21 cellular contexts compared by ENCODE assay signal in genomic region chr1:236269439-236269838, GRCh38.
"Had no signal": no experiment of that assay in that cellular context is flagged by ENCODE, and none has a peak within 500 bp of the region (broad histone marks: within the 10 kb centered on the region; RNA-seq: fewer than 3 reads in every experiment).

No MANE protein-coding gene starts in this region.

- H3K4me1 Mint-ChIP-seq: mesothelial cell of epicardium, nephron had no signal

- H3K4me3 Mint-ChIP-seq: activated naive CD4-positive, alpha-beta T cell treated with anti-CD3 and anti-CD28 coated beads for 36 hours; activated naive CD8-positive, alpha-beta T cell treated with anti-CD3 and anti-CD28 coated beads, Interleukin-2, amount 50 U/mL, for 24 hours; activated T-cell treated with anti-CD3 and anti-CD28 coated beads, Interleukin-2, amount 50 U/mL, for 4 hours; brain; mesothelial cell of epicardium; nephron had no signal

- H3K4me1 ChIP-seq: sigmoid colon, thyroid gland had no signal

- H3K27me3 ChIP-seq: dorsolateral prefrontal cortex, sigmoid colon, thyroid gland had no signal

- H3K27ac ChIP-seq: dorsolateral prefrontal cortex, sigmoid colon, thyroid gland had no signal

- H3K27me3 Mint-ChIP-seq: activated naive CD8-positive, alpha-beta T cell treated with anti-CD3 and anti-CD28 coated beads, Interleukin-2, amount 50 U/mL, for 24 hours had no signal

- H3K9me3 Mint-ChIP-seq: activated naive CD4-positive, alpha-beta T cell treated with anti-CD3 and anti-CD28 coated beads for 36 hours; activated naive CD8-positive, alpha-beta T cell treated with anti-CD3 and anti-CD28 coated beads, Interleukin-2, amount 50 U/mL, for 24 hours; activated T-cell treated with anti-CD3 and anti-CD28 coated beads, Interleukin-2, amount 50 U/mL, for 4 hours; brain; mesothelial cell of epicardium; nephron had no signal

- DNase-seq: activated CD4-positive, alpha-beta T cell treated with anti-CD3 and anti-CD28 coated beads for 48 hours; activated CD4-positive, CD25-positive, alpha-beta regulatory T cell; activated CD8-positive, alpha-beta memory T cell treated with anti-CD3 and anti-CD28 coated beads, Interleukin-2, amount 50 U/mL, for 4 hours; activated naive CD4-positive, alpha-beta T cell treated with anti-CD3 and anti-CD28 coated beads for 36 hours; activated naive CD8-positive, alpha-beta T cell treated with anti-CD3 and anti-CD28 coated beads, Interleukin-2, amount 50 U/mL, for 24 hours; activated T-cell treated with anti-CD3 and anti-CD28 coated beads, Interleukin-2, amount 50 U/mL, for 4 hours; central memory CD4-positive, alpha-beta T cell; dorsolateral prefrontal cortex; erythroblast; foreskin melanocyte; head of caudate nucleus; kidney; sigmoid colon; stimulated activated naive CD4-positive, alpha-beta T cell; thyroid gland had no signal

- ATAC-seq: activated naive CD8-positive, alpha-beta T cell treated with anti-CD3 and anti-CD28 coated beads, Interleukin-2, amount 50 U/mL, for 24 hours; activated T-cell treated with anti-CD3 and anti-CD28 coated beads, Interleukin-2, amount 50 U/mL, for 4 hours; left lobe of liver had no signal

- H3K4me3 ChIP-seq: dorsolateral prefrontal cortex, lung, sigmoid colon, thyroid gland had no signal

- H3K27ac Mint-ChIP-seq: activated naive CD4-positive, alpha-beta T cell treated with anti-CD3 and anti-CD28 coated beads for 36 hours; activated naive CD8-positive, alpha-beta T cell treated with anti-CD3 and anti-CD28 coated beads, Interleukin-2, amount 50 U/mL, for 24 hours; brain; mesothelial cell of epicardium; nephron had no signal

- H3K9me3 ChIP-seq: sigmoid colon, thyroid gland had no signal

- FAIRE-seq: colon, kidney had no signal
